Comparison of ENCODE assay signal across 5 cellular contexts in the genomic region with DNA sequence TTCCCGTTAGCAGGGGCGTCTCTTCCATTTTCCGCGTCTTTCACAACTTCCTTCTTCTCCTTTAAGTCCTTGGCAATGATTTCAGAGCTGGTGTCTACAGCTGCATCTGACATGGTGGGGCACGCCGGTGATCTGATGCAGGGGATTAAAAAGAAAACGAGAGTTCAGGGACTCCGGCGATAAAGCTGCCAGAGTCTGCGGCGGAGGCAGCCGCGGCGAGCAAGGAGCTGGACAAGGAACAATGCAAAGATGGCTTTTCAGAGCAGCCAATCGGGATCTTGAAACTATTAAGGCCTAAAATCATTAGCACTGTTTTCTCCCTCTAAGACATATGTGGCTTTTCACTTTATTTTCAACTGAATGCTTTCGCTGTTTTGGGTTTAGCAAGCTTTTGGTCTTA. TPM values are rescaled to one million over a fixed set of nuclear protein-coding genes. Genes with fewer than 3 reads are reported as not detected.
"Had no signal": no experiment of that assay in that cellular context is flagged by ENCODE, and none has a peak within 500 bp of the region (broad histone marks: within the 10 kb centered on the region; RNA-seq: fewer than 3 reads in every experiment).

No MANE protein-coding gene starts in this region.

RNA-seq across cellular contexts. Expression of gene NUTM2F, which starts 19.0 kb away (rescaled TPM):
- total RNA-seq: HT1080, IMR-90, NCI-H460, PC-3, SJCRH30 had no signal
